ENCODE assay signal across 8 cellular contexts in the genomic region with DNA sequence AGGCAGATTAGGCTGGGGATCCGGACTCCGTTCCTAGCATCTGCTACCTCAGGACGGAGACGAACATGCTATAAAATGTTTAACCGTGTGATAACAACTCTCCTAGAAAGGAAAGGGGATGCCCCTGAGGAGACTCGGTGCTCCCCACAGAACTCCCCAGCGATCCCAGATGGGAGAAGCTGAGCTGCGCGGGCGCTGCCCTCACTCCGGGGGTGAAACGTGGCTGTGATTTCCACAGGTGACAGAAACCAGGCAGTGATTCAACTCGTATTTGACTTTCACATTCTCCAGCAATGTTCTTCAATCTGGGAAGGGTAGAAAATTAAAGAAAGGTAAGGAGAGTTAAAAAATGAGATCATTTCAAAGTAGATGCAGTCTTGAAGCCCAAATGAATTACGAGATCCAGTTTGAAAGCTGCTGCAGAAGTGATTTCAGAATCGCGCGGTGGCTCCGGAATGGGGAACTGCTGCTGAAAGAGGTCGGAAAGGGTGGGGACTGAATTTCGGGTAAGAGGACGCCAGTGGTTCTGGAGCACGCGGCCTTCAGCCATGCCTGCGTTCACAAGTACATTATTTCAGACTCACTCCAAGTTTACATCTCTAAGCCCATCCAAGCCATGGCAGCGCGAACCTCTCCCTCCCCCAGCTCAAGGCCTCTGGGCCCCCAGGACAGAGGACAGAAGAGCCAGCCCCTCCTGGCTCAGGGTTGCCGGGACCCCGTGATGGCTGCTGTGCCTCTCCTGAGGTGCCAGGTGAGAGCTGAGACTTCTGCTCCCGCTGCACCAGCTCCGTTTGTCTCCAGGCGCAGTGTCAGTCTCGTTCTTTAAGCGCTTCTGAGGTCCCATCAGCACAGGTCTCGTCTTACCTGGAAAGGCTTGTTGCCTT. TPM values are rescaled to one million over a fixed set of nuclear protein-coding genes. Genes with fewer than 3 reads are reported as not detected.
DNase-seq lines count a peak whose midpoint lies in the region; ATAC-seq and TF ChIP-seq lines count a peak whose summit lies in the region.

No MANE protein-coding gene starts in this region.

- H3K27me3 ChIP-seq in H9 (ENCODE audit: insufficient read depth, low read length) (no peaks in the 10 kb centered on the region), right cardiac atrium (ENCODE audit: control insufficient read depth, insufficient read depth) (no peaks in the 10 kb centered on the region)

- H3K4ac ChIP-seq in H9 (ENCODE audit: low read depth, low read length): no peak overlapping the region

- H3K4me3 ChIP-seq in right cardiac atrium (ENCODE audit: low read length): peak overlapping the region; percentile 68

- H3K9me3 ChIP-seq in H9 (ENCODE audit: control insufficient read depth, low read depth, low read length): no peaks in the 10 kb centered on the region
- no peaks in the 10 kb centered on the region for H3K9me3 ChIP-seq in right cardiac atrium (ENCODE audit: control insufficient read depth, low read length)

- H2AK5ac ChIP-seq in H9 (ENCODE audit: insufficient read length, low read length): no peak overlapping the region

- H3K4me1 ChIP-seq in H9 (ENCODE audit: insufficient read depth, low read length) (no peaks in the 10 kb centered on the region), right cardiac atrium (ENCODE audit: control insufficient read depth, insufficient read depth, low read length) (no peaks in the 10 kb centered on the region)

- H3K23ac ChIP-seq in H9 (ENCODE audit: insufficient read length, low read depth, low read length): no peak overlapping the region

- TF ChIP-seq CTCF in H9 (conservative IDR thresholded peaks at IDR 0.05): no peak

- intact Hi-C loops in right cardiac atrium (cut with DNase I): loop anchor here in 1 of 4 donors (10.0 kb wide), 1 partner anchor 224 kb away; no protein-coding TSS in a partner anchor

- no peaks in the 10 kb centered on the region for H3K79me2 ChIP-seq in H9 (ENCODE audit: insufficient read depth, low read length)

- H3K4me1 Mint-ChIP-seq in H9: 0 out of 4 replicates have a peak, but pooled peaks cover 0 to 2% of the 10 kb centered on the region in 2 experiments
- peaks cover 19% of the 10 kb centered on the region for H3K4me1 Mint-ChIP-seq in activated CD4-positive, alpha-beta memory T cell treated with anti-CD3 and anti-CD28 coated beads, Interleukin-2, amount 10 ng/mL, durations not matched to agents 7 days and 5 days
- peaks cover 14% of the 10 kb centered on the region for H3K4me1 Mint-ChIP-seq in stimulated activated naive CD8-positive, alpha-beta T cell treated with anti-CD3 and anti-CD28 coated beads, Interleukin-15, amount 100 ng/mL, for 72 hours

- H2BK20ac ChIP-seq in H9 (ENCODE audit: low read depth, low read length, poor library complexity, severe bottlenecking): no peak overlapping the region

- H3K27ac ChIP-seq in H9 (ENCODE audit: insufficient read length, low read depth, low read length) (no peak overlapping the region), right cardiac atrium (ENCODE audit: low read length) (no peak overlapping the region)

- H3K23me2 ChIP-seq in H9 (ENCODE audit: insufficient read length, low read depth, low read length, poor library complexity, severe bottlenecking): no peaks in the 10 kb centered on the region

- H3K56ac ChIP-seq in H9 (ENCODE audit: insufficient read length, low read depth, low read length): no peak overlapping the region

- H3K4me3 Mint-ChIP-seq in H9: peak overlapping the region in 1 of 2 experiments; percentile 51; a peak in 1 of 5 replicates
- peak overlapping the region; percentile 79 for H3K4me3 Mint-ChIP-seq in activated CD4-positive, alpha-beta memory T cell treated with anti-CD3 and anti-CD28 coated beads, Interleukin-2, amount 10 ng/mL, durations not matched to agents 7 days and 5 days
- peak overlapping the region; percentile 76 to 83 for H3K4me3 Mint-ChIP-seq in stimulated activated naive CD8-positive, alpha-beta T cell treated with anti-CD3 and anti-CD28 coated beads, Interleukin-15, amount 100 ng/mL, for 72 hours

- CTCF ChIA-PET in activated CD4-positive, alpha-beta memory T cell treated with anti-CD3 and anti-CD28 coated beads, Interleukin-2, amount 10 ng/mL, durations not matched to agents 7 days and 5 days (lab: Charles Lee): interaction anchor here (10.6 kb wide), 1 partner anchor 9 kb away, joined by 65 read pairs; no protein-coding TSS in a partner anchor

- no peak overlapping the region for H3K9ac ChIP-seq in H9 (ENCODE audit: extremely low read depth, insufficient read length, low read length)

- H2AFZ ChIP-seq in H9 (ENCODE audit: low read length): no peak overlapping the region

- no peaks in the 10 kb centered on the region for H3K79me1 ChIP-seq in H9 (ENCODE audit: insufficient read depth, low read depth, low read length, poor library complexity, severe bottlenecking)

- no peaks in the 10 kb centered on the region for H3K9me3 Mint-ChIP-seq in H9
- no peaks in the 10 kb centered on the region for H3K9me3 Mint-ChIP-seq in activated CD4-positive, alpha-beta memory T cell treated with anti-CD3 and anti-CD28 coated beads, Interleukin-2, amount 10 ng/mL, durations not matched to agents 7 days and 5 days
- no peaks in the 10 kb centered on the region for H3K9me3 Mint-ChIP-seq in stimulated activated naive CD8-positive, alpha-beta T cell treated with anti-CD3 and anti-CD28 coated beads, Interleukin-15, amount 100 ng/mL, for 72 hours

- H3K27me3 Mint-ChIP-seq in H9 (ENCODE audit: low read depth): no peaks in the 10 kb centered on the region
- peaks cover 14% of the 10 kb centered on the region for H3K27me3 Mint-ChIP-seq in activated CD4-positive, alpha-beta memory T cell treated with anti-CD3 and anti-CD28 coated beads, Interleukin-2, amount 10 ng/mL, durations not matched to agents 7 days and 5 days
- H3K27me3 Mint-ChIP-seq in stimulated activated naive CD8-positive, alpha-beta T cell treated with anti-CD3 and anti-CD28 coated beads, Interleukin-15, amount 100 ng/mL, for 72 hours: peaks cover 21% of the 10 kb centered on the region

- H4K8ac ChIP-seq in H9 (replicated peaks; ENCODE audit: insufficient read length, low read depth, low read length): no peak overlapping the region

- no peak overlapping the region for H2BK15ac ChIP-seq in H9 (ENCODE audit: low read depth, low read length)

- H2BK120ac ChIP-seq in H9 (ENCODE audit: low read depth, low read length, poor library complexity, severe bottlenecking): no peak overlapping the region

- H3K27ac Mint-ChIP-seq in H9: peak overlapping the region in 2 of 3 experiments; percentile 67 to 83; a peak in 2 of 7 replicates
- no peak overlapping the region for H3K27ac Mint-ChIP-seq in activated CD4-positive, alpha-beta memory T cell treated with anti-CD3 and anti-CD28 coated beads, Interleukin-2, amount 10 ng/mL, durations not matched to agents 7 days and 5 days
- H3K27ac Mint-ChIP-seq in stimulated activated naive CD8-positive, alpha-beta T cell treated with anti-CD3 and anti-CD28 coated beads, Interleukin-15, amount 100 ng/mL, for 72 hours: peak overlapping the region in 1 of 2 donors; percentile 19

- H4K20me1 ChIP-seq in H9 (ENCODE audit: control insufficient read depth, insufficient read depth, insufficient read length): no peaks in the 10 kb centered on the region

- ATAC-seq in right cardiac atrium: peak in 1 of 2 donors; percentile 25
- no peak for ATAC-seq in stimulated activated naive CD8-positive, alpha-beta T cell treated with anti-CD3 and anti-CD28 coated beads, Interleukin-15, amount 100 ng/mL, for 72 hours

- no peak overlapping the region for H2BK12ac ChIP-seq in H9 (ENCODE audit: insufficient read length, low read depth, low read length)

- no peak overlapping the region for H3T11ph ChIP-seq in H9 (ENCODE audit: low read length)

- peaks cover 10 to 36% (median 29%) of the 10 kb centered on the region in 3 experiments for H3K36me3 Mint-ChIP-seq in H9 (ENCODE audit: insufficient read depth in 1 of 3, low read depth in 3 of 3)
- peaks cover 3% of the 10 kb centered on the region for H3K36me3 Mint-ChIP-seq in activated CD4-positive, alpha-beta memory T cell treated with anti-CD3 and anti-CD28 coated beads, Interleukin-2, amount 10 ng/mL, durations not matched to agents 7 days and 5 days (ENCODE audit: low read depth)

- H4K5ac ChIP-seq in H9 (ENCODE audit: insufficient read length, low read depth, low read length): no peak overlapping the region

- H3K14ac ChIP-seq in H9 (ENCODE audit: insufficient read depth, low read length): no peak overlapping the region; the same call in 1 of the 2 replicates

- H2BK5ac ChIP-seq in H9 (ENCODE audit: insufficient read length, low read length): no peak overlapping the region

- H3K4me2 ChIP-seq in H9 (ENCODE audit: insufficient read depth, insufficient read length, low read length): no peak overlapping the region

- no peak overlapping the region for H4K91ac ChIP-seq in H9 (ENCODE audit: insufficient read length, low read depth, low read length)

- DNase-seq in AG20443 (ENCODE audit: low spot score) (peak; percentile 38), H9 (no peak), right cardiac atrium (peak in 1 of 3 donors; percentile 63), NK-92 (lab: John Stamatoyannopoulos, UW; ENCODE audit: unreplicated experiment) (no peak), OCI-M1 (lab: John Stamatoyannopoulos, UW) (no peak), ureter (ENCODE audit: low spot score) (no peak)
- no peak for DNase-seq in activated CD4-positive, alpha-beta memory T cell treated with anti-CD3 and anti-CD28 coated beads, Interleukin-2, amount 10 ng/mL, durations not matched to agents 7 days and 5 days
- DNase-seq in stimulated activated naive CD8-positive, alpha-beta T cell treated with anti-CD3 and anti-CD28 coated beads, Interleukin-15, amount 100 ng/mL, for 72 hours: no peak

- no peak overlapping the region for H3K18ac ChIP-seq in H9 (ENCODE audit: insufficient read length, low read depth, low read length)

- POLR2A ChIA-PET in activated CD4-positive, alpha-beta memory T cell treated with anti-CD3 and anti-CD28 coated beads, Interleukin-2, amount 10 ng/mL, durations not matched to agents 7 days and 5 days (lab: Charles Lee): interaction anchor here (1.3 kb wide), 1 partner anchor 40 kb away, joined by 6 read pairs; a partner anchor contains a TSS

- WGBS in H9 (ENCODE audit: extremely low coverage, insufficient read length, low lambda C conversion rate): no CpG with 5 or more reads among the region's 34 CpGs
- WGBS in right cardiac atrium: 60% methylated on average over 34 of the region's 34 CpGs

RNA-seq across cellular contexts. Expression of a gene that starts 39.5 kb away (rescaled TPM):
- total RNA-seq in H9 (2021) (53.5 and 56.5 TPM in 2 replicates), right cardiac atrium (10 to 100 TPM; 12.0 to 14.7 (median 12.9) TPM), ureter (28.0 TPM)
- total RNA-seq in activated CD4-positive, alpha-beta memory T cell treated with anti-CD3 and anti-CD28 coated beads, Interleukin-2, amount 10 ng/mL, durations not matched to agents 7 days and 5 days: 10 to 100 TPM; 25.8 to 26.6 TPM
- polyA plus RNA-seq in right cardiac atrium: 4.1 TPM
